8 cellular contexts compared by ENCODE assay signal in genomic region chr10:73879296-73880173, GRCh38. TPM values are rescaled to one million over a fixed set of nuclear protein-coding genes. Genes with fewer than 3 reads are reported as not detected.
DNase-seq lines count a peak whose midpoint lies in the region; ATAC-seq and TF ChIP-seq lines count a peak whose summit lies in the region.

No MANE protein-coding gene starts in this region.

- DNase-seq in A673 (ENCODE audit: low spot score) (peak; percentile 93), NCI-H2171 treated with DMSO at 0.1 percent for 48 hours (lab: John Stamatoyannopoulos, UW) (peak; percentile 73), cardiac fibroblast (ENCODE audit: low read depth in 2 of 2) (peak; percentile 85 to 91), left kidney (ENCODE audit: low read depth, low spot score) (peak; percentile 92)
- DNase-seq in stimulated activated CD4-positive, alpha-beta T cell treated with anti-CD3 and anti-CD28 coated beads, Interleukin-4, amount 100 ng/mL, for 1 hour = peak; percentile 93

- H3K4me3 ChIP-seq in A673 (ENCODE audit: low read depth, low read length, poor library complexity, severe bottlenecking) (no peak overlapping the region), cardiac fibroblast (replicated peaks in 1 of 2; ENCODE audit: low read depth in 2 of 2, low read length in 2 of 2) (no peak overlapping the region)

- POLR2A ChIA-PET in A673 (lab: Charles Lee; ENCODE audit: low non-redundant PET) = no interaction called here

- H3K27me3 ChIP-seq in A673 (replicated peaks; ENCODE audit: insufficient read depth, low read depth, low read length, poor library complexity) = no peaks in the 10 kb centered on the region

- ATAC-seq in GM18511 (IDR thresholded peaks at IDR 0.05; ENCODE audit: unreplicated experiment) (peak; percentile 90), HG02981 (IDR thresholded peaks at IDR 0.05; ENCODE audit: unreplicated experiment) (peak; percentile 87)
- peak; percentile 95 to 96 for ATAC-seq in activated CD4-positive, CD25-positive, alpha-beta regulatory T cell treated with anti-CD3 and anti-CD28 coated beads, Interleukin-2, amount 50 U/mL, for 24 hours

- CTCF ChIA-PET in A673 (lab: Charles Lee) = interaction anchor here (0.7 to 1.5 kb wide), 11 partner anchors 8 to 221 kb away, joined by 3 to 5 read pairs (median 3); a partner anchor contains a TSS

- H3K4me1 ChIP-seq in A673 (ENCODE audit: insufficient read depth, low read length, poor library complexity, severe bottlenecking) = no peaks in the 10 kb centered on the region

- intact Hi-C loops in A673 (cut with micrococcal nuclease; ENCODE audit: unreplicated experiment) = loop anchor here (1.0 kb wide), 1 partner anchor 30 kb away; no protein-coding TSS in a partner anchor

- no peak overlapping the region for H3K27ac ChIP-seq in A673 (ENCODE audit: low read depth, low read length, poor library complexity, severe bottlenecking)

- H3K36me3 ChIP-seq in A673 (ENCODE audit: insufficient read depth, low read length, poor library complexity, severe bottlenecking) = no peaks in the 10 kb centered on the region

- no TSS peak for BruUV-seq in A673 (replicated peaks; lab: Mats Ljungman, UMichigan)

- peak; percentile 98 for TF ChIP-seq CTCF in A673 (conservative IDR thresholded peaks at IDR 0.05; ENCODE audit: low read depth, low read length)
- TF ChIP-seq CTCF in cardiac fibroblast (IDR thresholded peaks at IDR 0.05; ENCODE audit: low read depth, low read length) = peak; percentile 95

- no peaks in the 10 kb centered on the region for H3K9me3 ChIP-seq in A673 (ENCODE audit: low read depth, low read length, poor library complexity, severe bottlenecking)

RNA-seq across cellular contexts. Expression of gene CAMK2G, which starts 5.2 kb away (rescaled TPM):
- total RNA-seq in A673 (2021) = 32.7 and 40.3 TPM in 2 replicates

RNA-seq across cellular contexts. Expression of gene PLAU, which starts 31.4 kb away (rescaled TPM):
- total RNA-seq in A673 (2021) = 6.9 and 8.3 TPM in 2 replicates
